Comparison of ENCODE assay signal across 8 cellular contexts in the genomic region with DNA sequence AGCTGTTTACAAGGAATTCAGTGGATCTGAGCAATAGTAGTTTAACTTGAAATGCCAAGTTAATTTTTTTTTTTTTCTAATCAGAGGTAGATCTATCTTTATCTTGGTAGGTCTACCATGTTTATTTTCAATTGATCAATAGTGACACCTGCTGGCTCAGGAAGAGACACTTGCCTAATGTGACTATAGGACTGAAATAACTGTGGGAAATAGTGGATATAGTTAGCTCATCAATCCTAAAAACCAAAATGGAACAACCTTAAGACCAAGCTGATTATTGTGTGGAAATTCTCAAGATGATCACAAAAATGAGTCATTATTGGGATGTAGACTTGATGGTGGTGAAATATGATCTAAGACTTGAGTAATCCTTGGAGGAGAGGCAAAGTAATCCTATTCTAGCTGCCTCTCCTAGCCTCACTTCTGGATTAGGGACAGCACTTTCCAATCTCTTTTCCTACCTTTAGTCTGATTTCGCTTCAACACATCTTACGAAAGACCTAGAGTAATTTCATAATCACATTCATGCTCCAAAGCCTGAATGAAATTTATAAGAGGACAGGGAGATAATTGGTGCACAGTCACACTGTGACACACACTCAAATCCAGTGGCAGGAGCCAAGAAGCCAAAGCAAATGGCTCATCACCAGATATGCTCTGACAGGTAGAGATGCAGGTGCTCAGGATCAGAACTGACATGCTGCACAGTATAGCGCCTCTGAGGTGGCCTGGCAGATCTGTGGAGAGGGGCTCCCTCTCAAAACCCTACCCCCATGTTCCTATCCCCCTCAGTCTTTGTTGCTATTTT.
A peak's percentile ranks its signal among the peaks of the same experiment; 100 is the strongest.
DNase-seq lines count a peak whose midpoint lies in the region; ATAC-seq and TF ChIP-seq lines count a peak whose summit lies in the region.

No MANE protein-coding gene starts in this region.

- H3K27me3 ChIP-seq in ACC112 (ENCODE audit: insufficient read depth, low read length) (no peaks in the 10 kb centered on the region), NT2/D1 (ENCODE audit: insufficient read depth, insufficient read length) (no peaks in the 10 kb centered on the region)

- no peaks in the 10 kb centered on the region for H3K79me2 ChIP-seq in ACC112 (ENCODE audit: control insufficient read depth, insufficient read depth, low read length, unreplicated experiment)

- no peak overlapping the region for H3K4me3 ChIP-seq in ACC112 (ENCODE audit: low read depth, low read length)
- no peak overlapping the region for H3K4me3 ChIP-seq in NT2/D1 (ENCODE audit: insufficient read length, low read depth)

- peaks cover 22% of the 10 kb centered on the region for H3K4me1 ChIP-seq in ACC112 (ENCODE audit: control insufficient read depth, insufficient read depth, low read length, unreplicated experiment)
- no peaks in the 10 kb centered on the region for H3K4me1 ChIP-seq in NT2/D1 (ENCODE audit: insufficient read depth, insufficient read length)

- peak; percentile 77 for ATAC-seq in HG03354 (IDR thresholded peaks at IDR 0.05; ENCODE audit: poor library complexity, severe bottlenecking, unreplicated experiment)

- H2AFZ ChIP-seq in ACC112 (ENCODE audit: low read length, unreplicated experiment): peak overlapping the region; percentile 47

- 0 out of 2 replicates have a peak overlapping the region, but pooled peaks have one; percentile 27 for H3K27ac ChIP-seq in ACC112 (ENCODE audit: low read depth, low read length)

- TF ChIP-seq CTCF in GM10266 (IDR thresholded peaks at IDR 0.05; ENCODE audit: control insufficient read depth, insufficient read depth, low read depth, missing control alignments): peak; percentile 62

- no peak overlapping the region for H3K9ac ChIP-seq in NT2/D1 (ENCODE audit: insufficient read length, low read depth)

- DNase-seq in GM10266 (ENCODE audit: extremely low spot score) (peak; percentile 38), NT2/D1 (ENCODE audit: low read depth, low spot score) (peak; percentile 13), fibroblast of gingiva (ENCODE audit: low read depth) (peak; percentile 81), putamen (ENCODE audit: low spot score) (peak; percentile 8), SKM-1 (lab: John Stamatoyannopoulos, UW; ENCODE audit: unreplicated experiment) (no peak)
- DNase-seq in activated effector memory CD4-positive, alpha-beta T cell treated with Interleukin-2 at 50 U/mL for 16 hours: no peak

- H3K9me3 ChIP-seq in NT2/D1 (ENCODE audit: insufficient read depth, low read length): no peaks in the 10 kb centered on the region

- H3K36me3 ChIP-seq in ACC112 (ENCODE audit: insufficient read depth, low read length): no peaks in the 10 kb centered on the region
- H3K36me3 ChIP-seq in NT2/D1 (ENCODE audit: insufficient read depth, insufficient read length, low read length): no peaks in the 10 kb centered on the region

Comparison
In these comparisons a context has a peak if more than half of its experiments do, and no peak if none do; other contexts are left out.
1. DNase-seq: peak in GM10266 (single experiment), NT2/D1 (single experiment), fibroblast of gingiva (single experiment) and putamen (single experiment); none in activated effector memory CD4-positive, alpha-beta T cell treated with Interleukin-2 at 50 U/mL for 16 hours (single experiment) and SKM-1 (single experiment).